In the genomic region with DNA sequence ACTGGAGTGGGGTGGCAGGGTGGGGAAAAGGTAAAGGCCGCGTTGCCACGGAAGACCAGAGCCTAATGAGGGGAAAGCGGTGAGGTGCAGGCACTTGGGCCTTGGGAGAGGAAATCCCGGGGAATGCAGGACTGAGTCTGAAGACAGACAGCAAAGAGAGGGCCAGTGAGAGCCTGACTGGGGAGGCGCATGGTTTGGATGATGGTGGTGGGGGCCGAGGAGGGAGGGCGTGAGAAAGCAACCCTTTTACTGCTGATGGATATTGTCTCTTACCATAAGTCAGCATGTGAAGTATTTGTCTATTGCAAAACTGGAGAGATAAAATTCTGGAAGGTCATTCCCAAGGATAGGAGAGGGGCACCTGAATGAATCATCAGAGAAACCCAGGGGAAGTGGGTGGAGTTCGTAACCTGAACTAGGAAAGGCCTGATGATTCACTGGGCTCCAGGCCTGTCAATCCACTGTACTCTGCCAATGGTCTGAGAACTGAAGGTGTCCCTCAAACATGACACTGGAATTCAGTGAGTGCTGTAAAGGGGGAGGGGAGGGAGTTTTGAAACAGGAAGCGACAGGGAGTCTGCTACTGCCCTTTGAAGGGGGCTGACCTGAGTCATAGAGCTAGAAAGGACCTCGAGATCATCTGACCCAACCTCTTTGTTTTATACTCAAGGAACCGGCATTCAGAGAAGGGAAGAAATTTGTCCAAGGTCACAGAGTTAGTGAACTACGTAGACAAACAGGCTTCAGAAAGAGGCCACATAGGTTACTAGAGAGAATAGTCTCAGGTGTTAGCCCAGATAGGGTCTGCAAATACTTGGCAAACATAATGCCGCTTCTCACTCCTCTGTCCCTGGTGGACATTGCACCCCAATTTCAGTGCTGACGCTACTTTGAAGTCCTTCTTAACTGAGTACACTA, we compare ENCODE assay signal across 12 cellular contexts. TPM values are rescaled to one million over a fixed set of nuclear protein-coding genes. Genes with fewer than 3 reads are reported as not detected.
DNase-seq lines count a peak whose midpoint lies in the region; ATAC-seq, FAIRE-seq and TF ChIP-seq lines count a peak whose summit lies in the region.
"Had no signal": no experiment of that assay in that cellular context is flagged by ENCODE, and none has a peak within 500 bp of the region (broad histone marks: within the 10 kb centered on the region; RNA-seq: fewer than 3 reads in every experiment).

No MANE protein-coding gene starts in this region.

- 0 out of 4 replicates have a peak, but pooled peaks have one; percentile 34 to 41 for TF ChIP-seq POLR2A in HepG2 (IDR thresholded peaks at IDR 0.05; ENCODE audit: insufficient read depth in 1 of 2, low read depth in 2 of 2, low read length in 2 of 2)

- H3K4me3 ChIP-seq in A673 (ENCODE audit: low read depth, low read length, poor library complexity, severe bottlenecking) (no peak overlapping the region), brain microvascular endothelial cell (ENCODE audit: low read depth, low read length) (no peak overlapping the region), HepG2 (replicated peaks in 1 of 3; ENCODE audit: insufficient read depth in 1 of 3, low read depth in 2 of 3, low read length in 3 of 3) (peak overlapping the region; percentile 41 to 61 (median 45); a peak in 5 of 6 replicates)

- no peaks in the 10 kb centered on the region for H3K79me2 ChIP-seq in HepG2 (ENCODE audit: insufficient read depth, low read length)

- H4K20me1 ChIP-seq in HepG2 (ENCODE audit: insufficient read depth, low read length), result no peaks in the 10 kb centered on the region

- intact Hi-C loops in A673 (cut with micrococcal nuclease; ENCODE audit: unreplicated experiment) (no loop called here), HepG2 (cut with micrococcal nuclease; ENCODE audit: unreplicated experiment) (loop anchor here (1.0 to 2.0 kb wide), 2 partner anchors 52 to 58 kb away; a partner anchor contains a TSS)
- intact Hi-C loops in activated CD4-positive, alpha-beta memory T cell treated with anti-CD3 and anti-CD28 coated beads for 36 hours (cut with micrococcal nuclease), result no loop called here

- POLR2A ChIA-PET in A673 (lab: Charles Lee; ENCODE audit: low non-redundant PET) (no interaction called here), HepG2 (lab: Yijun Ruan, JAX) (interaction anchor here (0.6 to 1.9 kb wide), 8 partner anchors 8 to 1866 kb away, joined by 3 to 9 read pairs (median 5); a partner anchor contains a TSS)
- POLR2A ChIA-PET in activated CD4-positive, alpha-beta memory T cell treated with anti-CD3 and anti-CD28 coated beads for 36 hours (lab: Charles Lee), result no interaction called here

- no peak overlapping the region for H3K4me3 Mint-ChIP-seq in activated CD4-positive, alpha-beta memory T cell treated with anti-CD3 and anti-CD28 coated beads for 36 hours
- H3K4me3 Mint-ChIP-seq in activated T-cell treated with anti-CD3 and anti-CD28 coated beads, Interleukin-2, amount 50 U/mL, for 4 hours, result no peak overlapping the region
- H3K4me3 Mint-ChIP-seq: HFFc6 had no signal

- no peak for TF ChIP-seq RAD21 in HepG2 (CRISPR knock-in tag; IDR thresholded peaks at IDR 0.05)

- BruUV-seq in A673 (replicated peaks; lab: Mats Ljungman, UMichigan) (no TSS peak), HepG2 (replicated peaks; lab: Mats Ljungman, UMichigan) (no TSS peak)

- ATAC-seq in HepG2 (peak; percentile 95), HG03432 (IDR thresholded peaks at IDR 0.05; ENCODE audit: unreplicated experiment) (no peak), HG02588 (IDR thresholded peaks at IDR 0.05; ENCODE audit: unreplicated experiment) (no peak)
- no peak for ATAC-seq in activated T-cell treated with anti-CD3 and anti-CD28 coated beads, Interleukin-2, amount 50 U/mL, for 4 hours

- DNase-seq in A673 (ENCODE audit: low spot score) (peak; percentile 17), KBM-7 (peak; percentile 25), brain microvascular endothelial cell (peak; percentile 36), HepG2 (ENCODE audit: low spot score) (peak; percentile 99)
- no peak for DNase-seq in activated CD4-positive, alpha-beta memory T cell treated with anti-CD3 and anti-CD28 coated beads for 36 hours
- DNase-seq in activated T-cell treated with anti-CD3 and anti-CD28 coated beads, Interleukin-2, amount 50 U/mL, for 4 hours, result no peak
- DNase-seq: HFFc6, hippocampal formation, retina had no signal

- H3K27ac Mint-ChIP-seq in activated CD4-positive, alpha-beta memory T cell treated with anti-CD3 and anti-CD28 coated beads for 36 hours, result no peak overlapping the region
- H3K27ac Mint-ChIP-seq: HFFc6 had no signal

- no peaks in the 10 kb centered on the region for H3K36me3 ChIP-seq in A673 (ENCODE audit: insufficient read depth, low read length, poor library complexity, severe bottlenecking)
- H3K36me3 ChIP-seq in brain microvascular endothelial cell (replicated peaks), result no peaks in the 10 kb centered on the region
- H3K36me3 ChIP-seq in HepG2 (replicated peaks in 1 of 2; ENCODE audit: control insufficient read depth in 1 of 2, insufficient read depth in 2 of 2, low read length in 2 of 2), result no peaks in the 10 kb centered on the region

- H3K4me2 ChIP-seq in HepG2 (ENCODE audit: low read depth, low read length), result peak overlapping the region; percentile 88

- 4% methylated on average over 13 of the region's 15 CpGs for WGBS in HepG2 (ENCODE audit: low lambda C conversion rate)

- no peaks in the 10 kb centered on the region for H3K27me3 Mint-ChIP-seq in activated CD4-positive, alpha-beta memory T cell treated with anti-CD3 and anti-CD28 coated beads for 36 hours
- no peaks in the 10 kb centered on the region for H3K27me3 Mint-ChIP-seq in activated T-cell treated with anti-CD3 and anti-CD28 coated beads, Interleukin-2, amount 50 U/mL, for 4 hours (ENCODE audit: low read depth)

- no peak overlapping the region for H3K27ac ChIP-seq in A673 (ENCODE audit: low read depth, low read length, poor library complexity, severe bottlenecking)
- H3K27ac ChIP-seq in brain microvascular endothelial cell, result no peak overlapping the region
- H3K27ac ChIP-seq in HepG2 (ENCODE audit: extremely low read length, insufficient read depth, low read length), result peak overlapping the region; percentile 99

- in situ Hi-C loops in KBM-7 (cut with MboI; ENCODE audit: low pct_unique_long_range_greater_than_20kb, low sequenced_read_pairs), result no loop called here
- in situ Hi-C loops in brain microvascular endothelial cell (cut with HindIII; ENCODE audit: low pct_ligation_motif_present, low sequenced_read_pairs), result no loop called here
- in situ Hi-C loops in HepG2 (cut with HindIII; ENCODE audit: extremely low pct_ligation_motif_present, low pct_unique_long_range_greater_than_20kb), result no loop called here

- H3K9me3 ChIP-seq in A673 (ENCODE audit: low read depth, low read length, poor library complexity, severe bottlenecking), result no peaks in the 10 kb centered on the region
- no peaks in the 10 kb centered on the region for H3K9me3 ChIP-seq in HepG2 (ENCODE audit: low read length)

- H3K9ac ChIP-seq in HepG2 (ENCODE audit: insufficient read depth, low read depth, low read length), result peak overlapping the region; percentile 81

- no peak overlapping the region for H2AFZ ChIP-seq in HepG2 (ENCODE audit: low read length)

- H3K36me3 Mint-ChIP-seq in activated CD4-positive, alpha-beta memory T cell treated with anti-CD3 and anti-CD28 coated beads for 36 hours, result no peaks in the 10 kb centered on the region
- no peaks in the 10 kb centered on the region for H3K36me3 Mint-ChIP-seq in activated T-cell treated with anti-CD3 and anti-CD28 coated beads, Interleukin-2, amount 50 U/mL, for 4 hours (ENCODE audit: insufficient read depth)

- H3K4me1 ChIP-seq in A673 (ENCODE audit: insufficient read depth, low read length, poor library complexity, severe bottlenecking), result no peaks in the 10 kb centered on the region
- peaks cover 68% of the 10 kb centered on the region for H3K4me1 ChIP-seq in HepG2 (ENCODE audit: insufficient read depth, low read length)

- FAIRE-seq in HepG2 (lab: Jason Lieb, UNC), result peak; percentile 100

- CTCF ChIA-PET in A673 (lab: Charles Lee), result no interaction called here
- CTCF ChIA-PET in HepG2 (lab: Yijun Ruan, JAX; ENCODE audit: low intra/inter-chr PET ratio, low total read pairs), result no interaction called here
- CTCF ChIA-PET in activated CD4-positive, alpha-beta memory T cell treated with anti-CD3 and anti-CD28 coated beads for 36 hours (lab: Charles Lee), result no interaction called here

- no peaks in the 10 kb centered on the region for H3K4me1 Mint-ChIP-seq in activated CD4-positive, alpha-beta memory T cell treated with anti-CD3 and anti-CD28 coated beads for 36 hours (ENCODE audit: low read depth)
- H3K4me1 Mint-ChIP-seq in activated T-cell treated with anti-CD3 and anti-CD28 coated beads, Interleukin-2, amount 50 U/mL, for 4 hours (ENCODE audit: low read depth), result no peaks in the 10 kb centered on the region

- TF ChIP-seq EP300 in HepG2 (IDR thresholded peaks at IDR 0.05; ENCODE audit: low read depth in 2 of 2, low read length in 2 of 2) (peak; percentile 57 to 78; a peak in 3 of 4 replicates), HepG2 (CRISPR knock-in tag; IDR thresholded peaks at IDR 0.05; ENCODE audit: borderline replicate concordance) (peak; percentile 49; the same call in 1 of the 2 replicates)

- H3K9me3 Mint-ChIP-seq in activated CD4-positive, alpha-beta memory T cell treated with anti-CD3 and anti-CD28 coated beads for 36 hours, result no peaks in the 10 kb centered on the region
- no peaks in the 10 kb centered on the region for H3K9me3 Mint-ChIP-seq in activated T-cell treated with anti-CD3 and anti-CD28 coated beads, Interleukin-2, amount 50 U/mL, for 4 hours
- H3K9me3 Mint-ChIP-seq: HFFc6 had no signal

- H3K27me3 ChIP-seq in A673 (replicated peaks; ENCODE audit: insufficient read depth, low read depth, low read length, poor library complexity) (no peaks in the 10 kb centered on the region), brain microvascular endothelial cell (replicated peaks) (no peaks in the 10 kb centered on the region), HepG2 (ENCODE audit: control insufficient read depth in 1 of 2, insufficient read depth in 2 of 2, low read length in 2 of 2) (no peaks in the 10 kb centered on the region)

- TF ChIP-seq CTCF in A673 (conservative IDR thresholded peaks at IDR 0.05; ENCODE audit: low read depth, low read length), result no peak
- no peak for TF ChIP-seq CTCF in brain microvascular endothelial cell (IDR thresholded peaks at IDR 0.05; ENCODE audit: low read depth, low read length, missing control alignments)
- TF ChIP-seq CTCF in HepG2 (CRISPR knock-in tag; IDR thresholded peaks at IDR 0.05), result no peak

RNA-seq across cellular contexts. Expression of a gene that starts 52.2 kb away (rescaled TPM):
- total RNA-seq in A673 (2021), result 2.0 and 2.3 TPM in 2 replicates
- 3.0 and 4.0 TPM in 2 replicates for total RNA-seq in HepG2 (2016; rRNA removed; fragmentation: Illumina TruSeq; extraction: Trizol)
- 0.51 and 0.53 TPM in 2 replicates for total RNA-seq in HepG2 (2016; cell fraction: cytosol; rRNA removed; fragmentation: Illumina TruSeq; extraction: Trizol; ENCODE audit: low read depth)
- 2.9 and 4.3 TPM in 2 replicates for total RNA-seq in HepG2 (2016; cell fraction: insoluble cytoplasmic fraction; rRNA removed; fragmentation: Illumina TruSeq; extraction: Trizol)
- 2.2 and 2.4 TPM in 2 replicates for total RNA-seq in HepG2 (2016; cell fraction: membrane; rRNA removed; fragmentation: Illumina TruSeq; extraction: Trizol)
- 2.8 and 3.2 TPM in 2 replicates for total RNA-seq in HepG2 (2016; cell fraction: nucleus; rRNA removed; fragmentation: Illumina TruSeq; extraction: Trizol)
- 2.2 and 2.3 TPM in 2 replicates for polyA plus RNA-seq in HepG2 (2011; rRNA removed)
- polyA plus RNA-seq in HepG2 (2011; cell fraction: cytosol; rRNA removed), result 1.9 and 2.0 TPM in 2 replicates
- 1.9 and 2.1 TPM in 2 replicates for polyA plus RNA-seq in HepG2 (2011; cell fraction: nucleus; rRNA removed)
- 2.1 and 3.3 TPM in 2 replicates for polyA plus RNA-seq in HepG2 (2012)
- 0.44 TPM in 2 replicates for polyA plus RNA-seq in HepG2 (2016; cell fraction: cytosol; fragmentation: Illumina TruSeq; extraction: Trizol; ENCODE audit: low read depth)
- 4.5 and 5.5 TPM in 2 replicates for polyA plus RNA-seq in HepG2 (2016; cell fraction: insoluble cytoplasmic fraction; fragmentation: Illumina TruSeq; extraction: Trizol; ENCODE audit: low read depth)
- 1.8 and 2.0 TPM in 2 replicates for polyA plus RNA-seq in HepG2 (2016; cell fraction: membrane; fragmentation: Illumina TruSeq; extraction: Trizol; ENCODE audit: low read depth)
- 5.1 and 5.2 TPM in 2 replicates for polyA plus RNA-seq in HepG2 (2016; cell fraction: nucleus; fragmentation: Illumina TruSeq; extraction: Trizol; ENCODE audit: insufficient read depth, low read depth)
- 2.7 TPM in 1 of 2 replicates, not detected in the other for polyA minus RNA-seq in HepG2 (2011; rRNA and poly(A)+ RNA removed; ENCODE audit: low replicate concordance)
- 1.5 and 1.8 TPM in 2 replicates for polyA minus RNA-seq in HepG2 (2011; cell fraction: cytosol; rRNA and poly(A)+ RNA removed)
- 1.7 TPM in 2 replicates for polyA minus RNA-seq in HepG2 (2011; cell fraction: nucleus; rRNA and poly(A)+ RNA removed)
- total RNA-seq in activated CD4-positive, alpha-beta memory T cell treated with anti-CD3 and anti-CD28 coated beads for 36 hours, result under 1 TPM; 0.31 to 0.44 TPM
- 1 to 10 TPM in 2 of 3 donors, under 1 TPM in 1; 0.69 to 1.6 (median 1.5) TPM for total RNA-seq in activated T-cell treated with anti-CD3 and anti-CD28 coated beads, Interleukin-2, amount 50 U/mL, for 4 hours
- total RNA-seq: HFFc6 had no signal
- polyA plus RNA-seq: BJ had no signal

RNA-seq across cellular contexts. Expression of a gene that starts 59.6 kb away (rescaled TPM):
- total RNA-seq in A673 (2021) (2.6 and 3.3 TPM in 2 replicates), HepG2 (2016; rRNA removed; fragmentation: Illumina TruSeq; extraction: Trizol) (6.4 and 8.8 TPM in 2 replicates)
- 1.6 and 1.9 TPM in 2 replicates for total RNA-seq in HepG2 (2016; cell fraction: cytosol; rRNA removed; fragmentation: Illumina TruSeq; extraction: Trizol; ENCODE audit: low read depth)
- 5.4 and 9.3 TPM in 2 replicates for total RNA-seq in HepG2 (2016; cell fraction: insoluble cytoplasmic fraction; rRNA removed; fragmentation: Illumina TruSeq; extraction: Trizol)
- total RNA-seq in HepG2 (2016; cell fraction: membrane; rRNA removed; fragmentation: Illumina TruSeq; extraction: Trizol), result 4.2 and 5.0 TPM in 2 replicates
- 22.2 and 23.4 TPM in 2 replicates for total RNA-seq in HepG2 (2016; cell fraction: nucleus; rRNA removed; fragmentation: Illumina TruSeq; extraction: Trizol)
- 10.7 and 11.2 TPM in 2 replicates for polyA plus RNA-seq in HepG2 (2011; rRNA removed)
- 9.2 and 10.5 TPM in 2 replicates for polyA plus RNA-seq in HepG2 (2011; cell fraction: cytosol; rRNA removed)
- polyA plus RNA-seq in HepG2 (2011; cell fraction: nucleus; rRNA removed), result 13.5 and 13.9 TPM in 2 replicates
- polyA plus RNA-seq in HepG2 (2012), result 5.6 and 8.4 TPM in 2 replicates
- 1.1 and 2.0 TPM in 2 replicates for polyA plus RNA-seq in HepG2 (2016; cell fraction: cytosol; fragmentation: Illumina TruSeq; extraction: Trizol; ENCODE audit: low read depth)
- polyA plus RNA-seq in HepG2 (2016; cell fraction: insoluble cytoplasmic fraction; fragmentation: Illumina TruSeq; extraction: Trizol; ENCODE audit: low read depth), result 5.6 and 5.9 TPM in 2 replicates
- polyA plus RNA-seq in HepG2 (2016; cell fraction: membrane; fragmentation: Illumina TruSeq; extraction: Trizol; ENCODE audit: low read depth), result 2.6 and 2.9 TPM in 2 replicates
- 17.2 and 17.3 TPM in 2 replicates for polyA plus RNA-seq in HepG2 (2016; cell fraction: nucleus; fragmentation: Illumina TruSeq; extraction: Trizol; ENCODE audit: insufficient read depth, low read depth)
- polyA minus RNA-seq in HepG2 (2011; rRNA and poly(A)+ RNA removed; ENCODE audit: low replicate concordance), result 25.3 TPM in 1 of 2 replicates, not detected in the other
- polyA minus RNA-seq in HepG2 (2011; cell fraction: cytosol; rRNA and poly(A)+ RNA removed), result 8.9 and 12.0 TPM in 2 replicates
- polyA minus RNA-seq in HepG2 (2011; cell fraction: nucleus; rRNA and poly(A)+ RNA removed), result 24.9 and 37.6 TPM in 2 replicates
- total RNA-seq in activated CD4-positive, alpha-beta memory T cell treated with anti-CD3 and anti-CD28 coated beads for 36 hours, result 1 to 10 TPM; 3.3 to 4.2 TPM
- total RNA-seq in activated T-cell treated with anti-CD3 and anti-CD28 coated beads, Interleukin-2, amount 50 U/mL, for 4 hours, result 1 to 10 TPM in 2 of 3 donors, under 1 TPM in 1; 0.42 to 2.6 (median 1.2) TPM

Comparison
In these comparisons a context has a peak if more than half of its experiments do, and no peak if none do; other contexts are left out.
1. DNase-seq: peak in A673 (single experiment), KBM-7 (single experiment), brain microvascular endothelial cell (single experiment) and HepG2 (single experiment); none in activated CD4-positive, alpha-beta memory T cell treated with anti-CD3 and anti-CD28 coated beads for 36 hours (single experiment) and activated T-cell treated with anti-CD3 and anti-CD28 coated beads, Interleukin-2, amount 50 U/mL, for 4 hours (single experiment).
2. H3K4me3 ChIP-seq: peak in HepG2 (3 of 3); none in A673 (single experiment) and brain microvascular endothelial cell (single experiment).